23 cellular contexts compared by ENCODE assay signal in genomic region chr6:147156799-147157382, GRCh38. TPM values are rescaled to one million over a fixed set of nuclear protein-coding genes. Genes with fewer than 3 reads are reported as not detected.
DNase-seq lines count a peak whose midpoint lies in the region; ATAC-seq, FAIRE-seq and TF ChIP-seq lines count a peak whose summit lies in the region.
"Had no signal": no experiment of that assay in that cellular context is flagged by ENCODE, and none has a peak within 500 bp of the region (broad histone marks: within the 10 kb centered on the region; RNA-seq: fewer than 3 reads in every experiment).

No MANE protein-coding gene starts in this region.

- H3K18ac ChIP-seq in mesendoderm (ENCODE audit: low read length): no peak overlapping the region

- H3K4ac ChIP-seq in mesendoderm (ENCODE audit: low read depth, low read length): no peak overlapping the region

- H3K4me3 ChIP-seq in fibroblast of pulmonary artery (replicated peaks; ENCODE audit: low read depth, low read length): no peak overlapping the region
- no peak overlapping the region for H3K4me3 ChIP-seq in psoas muscle
- no peak overlapping the region for H3K4me3 ChIP-seq in mesendoderm (ENCODE audit: low read length)
- H3K4me3 ChIP-seq: ascending aorta, SJCRH30, vagina had no signal

- H3K9me3 Mint-ChIP-seq in WTC11: no peaks in the 10 kb centered on the region
- H3K9me3 Mint-ChIP-seq: dendritic cell treated with granulocyte-macrophage colony-stimulating factor and Interleukin-4, amounts not matched to agents 40 ng/mL and 50 ng/mL, for 4 days; mesothelial cell of epicardium had no signal

- H3K79me1 ChIP-seq in mesendoderm (ENCODE audit: low read length): no peaks in the 10 kb centered on the region

- 64 to 76% (median 70%) methylated on average over 4 of the region's 4 CpGs for WGBS in psoas muscle, 3 donors
- 100% methylated on average over 1 of the region's 4 CpGs for WGBS in mesendoderm (ENCODE audit: extremely low coverage, insufficient coverage, low lambda C conversion rate)

- H3K9me3 ChIP-seq in psoas muscle: no peaks in the 10 kb centered on the region
- H3K9me3 ChIP-seq: ascending aorta, SJCRH30, vagina had no signal

- no peak overlapping the region for H2BK5ac ChIP-seq in mesendoderm (ENCODE audit: low read length)

- peak; percentile 33 for FAIRE-seq in H54 (lab: Jason Lieb, UNC)
- FAIRE-seq: GM19239 had no signal

- TF ChIP-seq CTCF in fibroblast of pulmonary artery (IDR thresholded peaks at IDR 0.05; ENCODE audit: low read length, missing control alignments) (no peak), psoas muscle (IDR thresholded peaks at IDR 0.05) (no peak), WTC11 (IDR thresholded peaks at IDR 0.05) (no peak)

- no peak overlapping the region for H2BK120ac ChIP-seq in mesendoderm (ENCODE audit: low read depth, low read length)

- no peak overlapping the region for H2BK15ac ChIP-seq in mesendoderm (replicated peaks; ENCODE audit: low read depth)

- no peak overlapping the region for H3K4me3 Mint-ChIP-seq in WTC11
- H3K4me3 Mint-ChIP-seq: activated CD4-positive, alpha-beta T cell treated with anti-CD3 and anti-CD28 coated beads for 36 hours; dendritic cell treated with granulocyte-macrophage colony-stimulating factor and Interleukin-4, amounts not matched to agents 40 ng/mL and 50 ng/mL, for 4 days; mesothelial cell of epicardium had no signal

- ATAC-seq in psoas muscle (peak; percentile 49 to 96 (median 80)), HG03520 (IDR thresholded peaks at IDR 0.05; ENCODE audit: unreplicated experiment) (no peak), WTC11 (no peak)
- ATAC-seq: activated CD4-positive, alpha-beta T cell treated with anti-CD3 and anti-CD28 coated beads for 36 hours; right cardiac atrium had no signal

- H3K36me3 Mint-ChIP-seq in WTC11: no peaks in the 10 kb centered on the region
- H3K36me3 Mint-ChIP-seq: mesothelial cell of epicardium had no signal

- no peak overlapping the region for H4K5ac ChIP-seq in mesendoderm (ENCODE audit: low read length)

- no peaks in the 10 kb centered on the region for H3K4me1 ChIP-seq in psoas muscle
- H3K4me1 ChIP-seq in mesendoderm (ENCODE audit: control insufficient read depth, low read depth, low read length): no peaks in the 10 kb centered on the region
- H3K4me1 ChIP-seq: ascending aorta, SJCRH30, vagina had no signal

- intact Hi-C loops in psoas muscle (cut with DNase I): no loop called here

- no peak overlapping the region for H4K8ac ChIP-seq in mesendoderm (ENCODE audit: low read depth, low read length)

- H3K27ac Mint-ChIP-seq in WTC11: no peak overlapping the region
- H3K27ac Mint-ChIP-seq: activated CD4-positive, alpha-beta T cell treated with anti-CD3 and anti-CD28 coated beads for 36 hours; dendritic cell treated with granulocyte-macrophage colony-stimulating factor and Interleukin-4, amounts not matched to agents 40 ng/mL and 50 ng/mL, for 4 days; mesothelial cell of epicardium had no signal

- H3K27ac ChIP-seq in psoas muscle (no peak overlapping the region), mesendoderm (ENCODE audit: low read depth, low read length) (no peak overlapping the region)
- H3K27ac ChIP-seq: ascending aorta, epithelial cell of prostate, SJCRH30, vagina had no signal

- H3K36me3 ChIP-seq in psoas muscle (ENCODE audit: insufficient read depth in 1 of 2, low read depth in 1 of 2): no peaks in the 10 kb centered on the region
- H3K36me3 ChIP-seq in mesendoderm (ENCODE audit: control insufficient read depth, insufficient read depth, low read length): no peaks in the 10 kb centered on the region
- H3K36me3 ChIP-seq: ascending aorta, SJCRH30, vagina had no signal

- POLR2A ChIA-PET in WTC11 (lab: Charles Lee): interaction anchor here (0.6 kb wide), 1 partner anchor 31 kb away, joined by 7 read pairs; no protein-coding TSS in a partner anchor

- CTCF ChIA-PET in WTC11 (lab: Charles Lee): no interaction called here

- H3K79me2 ChIP-seq in mesendoderm (ENCODE audit: control insufficient read depth, insufficient read depth, low read length): no peaks in the 10 kb centered on the region

- H3K56ac ChIP-seq in mesendoderm (ENCODE audit: low read length): no peak overlapping the region

- no peak overlapping the region for H3K23ac ChIP-seq in mesendoderm (ENCODE audit: low read length)

- TF ChIP-seq POLR2A in H54 (IDR thresholded peaks at IDR 0.05; ENCODE audit: low read depth, low read length): no peak

- H3K27me3 Mint-ChIP-seq in WTC11 (ENCODE audit: low read depth): no peaks in the 10 kb centered on the region
- H3K27me3 Mint-ChIP-seq: dendritic cell treated with granulocyte-macrophage colony-stimulating factor and Interleukin-4, amounts not matched to agents 40 ng/mL and 50 ng/mL, for 4 days had no signal

- H3K4me1 Mint-ChIP-seq in WTC11: peaks cover 5% of the 10 kb centered on the region
- H3K4me1 Mint-ChIP-seq: activated CD4-positive, alpha-beta T cell treated with anti-CD3 and anti-CD28 coated beads for 36 hours; mesothelial cell of epicardium had no signal

- no peak overlapping the region for H3K9ac ChIP-seq in mesendoderm (ENCODE audit: low read length)

- no peaks in the 10 kb centered on the region for H3K27me3 ChIP-seq in psoas muscle (ENCODE audit: insufficient read depth in 3 of 3, low read length in 2 of 3)
- no peaks in the 10 kb centered on the region for H3K27me3 ChIP-seq in mesendoderm (ENCODE audit: insufficient read depth, low read length, poor library complexity)
- H3K27me3 ChIP-seq: ascending aorta, SJCRH30, vagina had no signal

- H3K4me2 ChIP-seq in mesendoderm (ENCODE audit: low read length): no peak overlapping the region

- no peak overlapping the region for H2AK5ac ChIP-seq in mesendoderm (ENCODE audit: low read length)

- DNase-seq in H54 (ENCODE audit: insufficient read length, low spot score) (no peak), amniotic epithelial cell (ENCODE audit: low read depth) (peak; percentile 83), fibroblast of pulmonary artery (ENCODE audit: low read depth) (peak; percentile 40), psoas muscle (no peak), mesendoderm (no peak), WTC11 (ENCODE audit: low spot score) (no peak)
- DNase-seq in stimulated activated naive CD4-positive, alpha-beta T cell treated with Interleukin-2 at 50 U/mL for 16 hours (lab: John Stamatoyannopoulos, UW): no peak
- DNase-seq: activated CD4-positive, alpha-beta T cell treated with anti-CD3 and anti-CD28 coated beads for 36 hours; activated gamma-delta T cell; kidney glomerular epithelial cell; MV-4-11; NCI-H2081; NCI-H510A treated with DMSO at 0.1 percent for 48 hours; right cardiac atrium; SJCRH30; T-helper 9 cell had no signal

TF ChIP-seq in WTC11, 78 proteins besides CTCF, POLR2A, EP300 and RAD21 (continues in another document):
- TF ChIP-seq TCF7 (CRISPR knock-in tag; IDR thresholded peaks at IDR 0.05; ENCODE audit: low read depth) (no peak), CREM (CRISPR knock-in tag; IDR thresholded peaks at IDR 0.05) (no peak), ESRRA (CRISPR knock-in tag; IDR thresholded peaks at IDR 0.05; ENCODE audit: borderline replicate concordance) (no peak), FOXK1 (CRISPR knock-in tag; IDR thresholded peaks at IDR 0.05) (no peak), ELF4 (CRISPR knock-in tag; IDR thresholded peaks at IDR 0.05; ENCODE audit: low read depth) (no peak), PRRX2 (CRISPR knock-in tag; IDR thresholded peaks at IDR 0.05) (no peak), HMGXB4 (CRISPR knock-in tag; IDR thresholded peaks at IDR 0.05) (no peak), ZBTB43 (CRISPR knock-in tag; IDR thresholded peaks at IDR 0.05) (no peak), KAT7 (CRISPR knock-in tag; IDR thresholded peaks at IDR 0.05; ENCODE audit: borderline replicate concordance) (no peak), JUN (CRISPR knock-in tag; IDR thresholded peaks at IDR 0.05) (no peak), E2F5 (CRISPR knock-in tag; IDR thresholded peaks at IDR 0.05) (no peak), CDX4 (CRISPR knock-in tag; IDR thresholded peaks at IDR 0.05; ENCODE audit: borderline replicate concordance) (no peak)

RNA-seq across cellular contexts. Expression of gene STXBP5, which starts 47.3 kb away (rescaled TPM):
- total RNA-seq in psoas muscle (10 to 100 TPM; 16.8 to 20.0 (median 18.9) TPM), WTC11 (2021) (9.9 to 13.2 TPM (median 9.9 TPM) in 3 replicates)
- polyA plus RNA-seq in psoas muscle: 10 to 100 TPM in 1 of 3 donors, 1 to 10 TPM in 2; 4.1 to 18.7 (median 8.2) TPM
- 5.5 TPM for polyA plus RNA-seq in mesendoderm (2013, experiment 1 of 2)
- polyA plus RNA-seq in mesendoderm (2013, experiment 2 of 2): 5.3 TPM

Comparison
In these comparisons a context has a peak if more than half of its experiments do, and no peak if none do; other contexts are left out.
1. DNase-seq: peak in amniotic epithelial cell (single experiment) and fibroblast of pulmonary artery (single experiment); none in H54 (single experiment), psoas muscle (0 of 2), mesendoderm (single experiment), stimulated activated naive CD4-positive, alpha-beta T cell treated with Interleukin-2 at 50 U/mL for 16 hours (single experiment) and WTC11 (single experiment).
2. ATAC-seq: peak in psoas muscle (4 of 4); none in HG03520 (single experiment) and WTC11 (single experiment).